Comparison of ENCODE assay signal across 2 cellular contexts in the genomic region with DNA sequence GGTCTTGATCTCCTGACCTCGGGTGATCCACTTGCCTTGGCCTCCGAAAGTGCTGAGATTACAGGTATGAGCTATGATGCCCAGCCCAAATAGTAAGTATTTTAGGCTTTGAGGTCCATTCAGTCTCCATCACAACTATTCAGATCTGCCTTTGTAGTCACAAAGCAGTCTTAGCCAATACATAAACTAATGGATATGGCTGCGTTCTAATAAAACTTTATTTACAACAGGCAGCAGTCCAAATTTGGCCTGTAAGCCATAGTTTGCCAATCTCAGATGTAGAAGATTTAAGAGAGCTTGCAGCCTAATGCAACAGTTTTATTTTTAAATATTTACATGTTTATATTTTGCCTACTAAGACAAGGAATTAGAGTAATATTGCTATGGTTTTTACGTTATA.
TF ChIP-seq lines count a peak whose summit lies in the region.

No MANE protein-coding gene starts in this region.

TF ChIP-seq in HepG2, 621 proteins besides CTCF, POLR2A, EP300 and RAD21:
- no peak for TF ChIP-seq PATZ1 (CRISPR knock-in tag; IDR thresholded peaks at IDR 0.05)
- no peak for TF ChIP-seq ZNF737 (CRISPR knock-in tag; IDR thresholded peaks at IDR 0.05; ENCODE audit: borderline replicate concordance)
- TF ChIP-seq, protein P1, sequence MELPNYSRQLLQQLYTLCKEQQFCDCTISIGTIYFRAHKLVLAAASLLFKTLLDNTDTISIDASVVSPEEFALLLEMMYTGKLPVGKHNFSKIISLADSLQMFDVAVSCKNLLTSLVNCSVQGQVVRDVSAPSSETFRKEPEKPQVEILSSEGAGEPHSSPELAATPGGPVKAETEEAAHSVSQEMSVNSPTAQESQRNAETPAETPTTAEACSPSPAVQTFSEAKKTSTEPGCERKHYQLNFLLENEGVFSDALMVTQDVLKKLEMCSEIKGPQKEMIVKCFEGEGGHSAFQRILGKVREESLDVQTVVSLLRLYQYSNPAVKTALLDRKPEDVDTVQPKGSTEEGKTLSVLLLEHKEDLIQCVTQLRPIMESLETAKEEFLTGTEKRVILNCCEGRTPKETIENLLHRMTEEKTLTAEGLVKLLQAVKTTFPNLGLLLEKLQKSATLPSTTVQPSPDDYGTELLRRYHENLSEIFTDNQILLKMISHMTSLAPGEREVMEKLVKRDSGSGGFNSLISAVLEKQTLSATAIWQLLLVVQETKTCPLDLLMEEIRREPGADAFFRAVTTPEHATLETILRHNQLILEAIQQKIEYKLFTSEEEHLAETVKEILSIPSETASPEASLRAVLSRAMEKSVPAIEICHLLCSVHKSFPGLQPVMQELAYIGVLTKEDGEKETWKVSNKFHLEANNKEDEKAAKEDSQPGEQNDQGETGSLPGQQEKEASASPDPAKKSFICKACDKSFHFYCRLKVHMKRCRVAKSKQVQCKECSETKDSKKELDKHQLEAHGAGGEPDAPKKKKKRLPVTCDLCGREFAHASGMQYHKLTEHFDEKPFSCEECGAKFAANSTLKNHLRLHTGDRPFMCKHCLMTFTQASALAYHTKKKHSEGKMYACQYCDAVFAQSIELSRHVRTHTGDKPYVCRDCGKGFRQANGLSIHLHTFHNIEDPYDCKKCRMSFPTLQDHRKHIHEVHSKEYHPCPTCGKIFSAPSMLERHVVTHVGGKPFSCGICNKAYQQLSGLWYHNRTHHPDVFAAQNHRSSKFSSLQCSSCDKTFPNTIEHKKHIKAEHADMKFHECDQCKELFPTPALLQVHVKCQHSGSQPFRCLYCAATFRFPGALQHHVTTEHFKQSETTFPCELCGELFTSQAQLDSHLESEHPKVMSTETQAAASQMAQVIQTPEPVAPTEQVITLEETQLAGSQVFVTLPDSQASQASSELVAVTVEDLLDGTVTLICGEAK (IDR thresholded peaks at IDR 0.05): peak; percentile 75
- TF ChIP-seq, protein P1 (CRISPR knock-in tag; IDR thresholded peaks at IDR 0.05): peak; percentile 97
TF ChIP-seq in HepG2: peak in this region for 1.

TF ChIP-seq in GM12878, 131 proteins besides CTCF, POLR2A, EP300 and RAD21 (continued from another document):
- TF ChIP-seq, protein P1 (IDR thresholded peaks at IDR 0.05; ENCODE audit: borderline replicate concordance): peak; percentile 71
TF ChIP-seq in GM12878: peak in this region for 1.
